In genomic region chr14:105415481-105416428, GRCh38 we compare ENCODE assay signal across 1 cellular context.
TF ChIP-seq lines count a peak whose summit lies in the region.

No MANE protein-coding gene starts in this region.

TF ChIP-seq in HepG2, 621 proteins besides CTCF, POLR2A, EP300 and RAD21:
- TF ChIP-seq ZNF138 (CRISPR knock-in tag; IDR thresholded peaks at IDR 0.05; ENCODE audit: low read depth) (no peak), KLF9 (CRISPR knock-in tag; IDR thresholded peaks at IDR 0.05; ENCODE audit: low read depth) (no peak), ZNF569 (CRISPR knock-in tag; IDR thresholded peaks at IDR 0.05; ENCODE audit: borderline replicate concordance) (no peak), ZBTB33 (CRISPR knock-in tag; IDR thresholded peaks at IDR 0.05) (no peak), RFXAP (CRISPR knock-in tag; IDR thresholded peaks at IDR 0.05; ENCODE audit: borderline replicate concordance) (no peak), ZSCAN20 (CRISPR knock-in tag; IDR thresholded peaks at IDR 0.05; ENCODE audit: borderline replicate concordance) (no peak), HOXA5 (CRISPR knock-in tag; IDR thresholded peaks at IDR 0.05) (no peak), TP53 (CRISPR knock-in tag; conservative IDR thresholded peaks at IDR 0.05) (no peak), ZNF891 (CRISPR knock-in tag; IDR thresholded peaks at IDR 0.05) (no peak), NFRKB (IDR thresholded peaks at IDR 0.05) (no peak), ZNF597 (CRISPR knock-in tag; IDR thresholded peaks at IDR 0.05) (no peak), ZKSCAN5 (CRISPR knock-in tag; IDR thresholded peaks at IDR 0.05) (no peak), ADNP (CRISPR knock-in tag; IDR thresholded peaks at IDR 0.05) (no peak), REST (IDR thresholded peaks at IDR 0.05; ENCODE audit: borderline replicate concordance in 1 of 2, low read depth in 1 of 2, low read length in 2 of 2) (no peak), ZNF83 (CRISPR knock-in tag; IDR thresholded peaks at IDR 0.05; ENCODE audit: borderline replicate concordance) (no peak), ZNF749 (CRISPR knock-in tag; IDR thresholded peaks at IDR 0.05; ENCODE audit: borderline replicate concordance) (no peak), ZFP36L2 (CRISPR knock-in tag; IDR thresholded peaks at IDR 0.05) (no peak), ZBTB46 (CRISPR knock-in tag; IDR thresholded peaks at IDR 0.05; ENCODE audit: borderline replicate concordance) (no peak), USF2 (IDR thresholded peaks at IDR 0.05; ENCODE audit: low read depth, low read length) (no peak), USF2 (CRISPR knock-in tag; IDR thresholded peaks at IDR 0.05; ENCODE audit: borderline replicate concordance) (no peak)
